In genomic region chr7:45103958-45104843, GRCh38 we compare ENCODE assay signal across 18 cellular contexts. TPM values are rescaled to one million over a fixed set of nuclear protein-coding genes. Genes with fewer than 3 reads are reported as not detected.
DNase-seq lines count a peak whose midpoint lies in the region; ATAC-seq and TF ChIP-seq lines count a peak whose summit lies in the region.
"Had no signal": no experiment of that assay in that cellular context is flagged by ENCODE, and none has a peak within 500 bp of the region (broad histone marks: within the 10 kb centered on the region; RNA-seq: fewer than 3 reads in every experiment).

No MANE protein-coding gene starts in this region.

- peaks cover 17 to 20% of the 10 kb centered on the region in 2 donors for H3K36me3 Mint-ChIP-seq in activated naive CD4-positive, alpha-beta T cell treated with anti-CD3 and anti-CD28 coated beads, Interleukin-2, amount 50 U/mL, for 72 hours

- H3K9me3 ChIP-seq in psoas muscle (no peaks in the 10 kb centered on the region), ascending aorta (no peaks in the 10 kb centered on the region)
- H3K9me3 ChIP-seq: BLaER1 treated with 17β-estradiol and CSF1 and Interleukin-3, amounts not matched to agents 10 nM and 100 nM; Peyer's patch had no signal

- DNase-seq in activated naive CD4-positive, alpha-beta T cell treated with anti-CD3 and anti-CD28 coated beads, Interleukin-2, amount 50 U/mL, for 72 hours (ENCODE audit: low spot score in 2 of 2): no peak
- no peak for DNase-seq in activated naive CD4-positive, alpha-beta T cell (lab: John Stamatoyannopoulos, UW)
- DNase-seq in D341Med (ENCODE audit: low spot score): peak; percentile 18
- DNase-seq in ecto neural progenitor cell (ENCODE audit: low spot score): peak; percentile 36
- DNase-seq in psoas muscle: peak in 1 of 2 donors; percentile 53
- no peak for DNase-seq in stimulated activated CD4-positive, alpha-beta T cell treated with anti-CD3 and anti-CD28 coated beads, Interleukin-12 subunit alpha, Interleukin-12 subunit beta, amount 100 ng/mL, for 4 hours
- DNase-seq in ascending aorta (ENCODE audit: low spot score in 2 of 2): no peak
- no peak for DNase-seq in DMS 273 (lab: John Stamatoyannopoulos, UW; ENCODE audit: unreplicated experiment)
- DNase-seq: CD8-positive, alpha-beta memory T cell; DMS79; HFFc6; KG1; NCI-H1105 treated with DMSO at 0.1 percent for 48 hours; NCI-H1694 had no signal

- ATAC-seq in activated naive CD4-positive, alpha-beta T cell treated with anti-CD3 and anti-CD28 coated beads, Interleukin-2, amount 50 U/mL, for 72 hours: peak; percentile 14 to 55
- ATAC-seq in psoas muscle: peak; percentile 61 to 78 (median 64)

- H3K27ac ChIP-seq in psoas muscle: peak overlapping the region; percentile 63
- H3K27ac ChIP-seq in ascending aorta: no peak overlapping the region
- H3K27ac ChIP-seq: BLaER1 treated with 17β-estradiol and CSF1 and Interleukin-3, amounts not matched to agents 10 nM and 100 nM; Peyer's patch had no signal

- no peaks in the 10 kb centered on the region for H3K27me3 ChIP-seq in psoas muscle (ENCODE audit: insufficient read depth in 3 of 3, low read length in 2 of 3)
- no peaks in the 10 kb centered on the region for H3K27me3 ChIP-seq in ascending aorta
- H3K27me3 ChIP-seq: BLaER1 treated with 17β-estradiol and CSF1 and Interleukin-3, amounts not matched to agents 10 nM and 100 nM; Peyer's patch had no signal

- no peaks in the 10 kb centered on the region for H3K9me3 Mint-ChIP-seq in activated naive CD4-positive, alpha-beta T cell treated with anti-CD3 and anti-CD28 coated beads, Interleukin-2, amount 50 U/mL, for 72 hours
- H3K9me3 Mint-ChIP-seq: CD8-positive, alpha-beta memory T cell; HFFc6 had no signal

- H3K36me3 ChIP-seq in psoas muscle (ENCODE audit: insufficient read depth in 1 of 2, low read depth in 1 of 2) (peaks cover 24 to 100% of the 10 kb centered on the region in 2 donors), ascending aorta (peaks cover 96 to 97% of the 10 kb centered on the region in 2 donors)

- H3K4me3 ChIP-seq in psoas muscle (no peak overlapping the region), ascending aorta (no peak overlapping the region)
- H3K4me3 ChIP-seq: BLaER1 treated with 17β-estradiol and CSF1 and Interleukin-3, amounts not matched to agents 10 nM and 100 nM; Peyer's patch had no signal

- H3K27ac Mint-ChIP-seq in activated naive CD4-positive, alpha-beta T cell treated with anti-CD3 and anti-CD28 coated beads, Interleukin-2, amount 50 U/mL, for 72 hours: no peak overlapping the region
- H3K27ac Mint-ChIP-seq: HFFc6 had no signal

- TF ChIP-seq CTCF in psoas muscle (IDR thresholded peaks at IDR 0.05): no peak
- TF ChIP-seq CTCF in ascending aorta (IDR thresholded peaks at IDR 0.05): no peak

- H3K4me1 ChIP-seq in psoas muscle (peaks cover 23% of the 10 kb centered on the region), ascending aorta (peaks cover 0 to 4% of the 10 kb centered on the region in 2 donors)

- WGBS in psoas muscle, 3 donors: 84 to 91% (median 89%) methylated on average over 17 of the region's 17 CpGs

- intact Hi-C loops in psoas muscle (cut with DNase I): no loop called here
- intact Hi-C loops in ascending aorta (cut with DNase I): no loop called here

RNA-seq across cellular contexts. Expression of gene TBRG4, which starts 7.3 kb away (rescaled TPM):
- 100 to 1,000 TPM; 138 to 184 TPM for total RNA-seq in activated naive CD4-positive, alpha-beta T cell treated with anti-CD3 and anti-CD28 coated beads, Interleukin-2, amount 50 U/mL, for 72 hours
- total RNA-seq in psoas muscle (100 to 1,000 TPM in 1 of 4 donors, 10 to 100 TPM in 3; 70.9 to 127 (median 84.1) TPM), ascending aorta (216 TPM)
- 100 to 1,000 TPM in 2 of 3 donors, 10 to 100 TPM in 1; 90.4 to 195 (median 130) TPM for polyA plus RNA-seq in psoas muscle

RNA-seq across cellular contexts. Expression of gene NACAD, which starts 15.4 kb away (rescaled TPM):
- total RNA-seq in activated naive CD4-positive, alpha-beta T cell treated with anti-CD3 and anti-CD28 coated beads, Interleukin-2, amount 50 U/mL, for 72 hours: under 1 TPM; 0.09 to 0.19 TPM
- total RNA-seq in psoas muscle (1 to 10 TPM; 1.1 to 1.4 (median 1.2) TPM), ascending aorta (7.1 TPM)
- under 1 TPM; 0.23 to 0.51 (median 0.33) TPM for polyA plus RNA-seq in psoas muscle
- total RNA-seq: NCI-H460 had no signal

RNA-seq across cellular contexts. Expression of gene RAMP3, which starts 53.4 kb away (rescaled TPM):
- total RNA-seq in activated naive CD4-positive, alpha-beta T cell treated with anti-CD3 and anti-CD28 coated beads, Interleukin-2, amount 50 U/mL, for 72 hours: under 1 TPM in 1 of 2 donors, not detected in 1; 0.50 TPM
- total RNA-seq in psoas muscle (10 to 100 TPM in 3 of 4 donors, 1 to 10 TPM in 1; 9.9 to 17.6 (median 14.5) TPM), ascending aorta (586 TPM)
- polyA plus RNA-seq in psoas muscle: 10 to 100 TPM; 14.0 to 18.0 (median 16.3) TPM
- total RNA-seq: A673; CD8-positive, alpha-beta memory T cell; HFFc6; NCI-H460 had no signal
- polyA plus RNA-seq: CD8-positive, alpha-beta memory T cell had no signal

Comparison
In these comparisons a context has a peak if more than half of its experiments do, and no peak if none do; other contexts are left out.
1. DNase-seq: peak in D341Med (single experiment) and ecto neural progenitor cell (single experiment); none in activated naive CD4-positive, alpha-beta T cell treated with anti-CD3 and anti-CD28 coated beads, Interleukin-2, amount 50 U/mL, for 72 hours (0 of 2), activated naive CD4-positive, alpha-beta T cell (0 of 4), stimulated activated CD4-positive, alpha-beta T cell treated with anti-CD3 and anti-CD28 coated beads, Interleukin-12 subunit alpha, Interleukin-12 subunit beta, amount 100 ng/mL, for 4 hours (single experiment), ascending aorta (0 of 2) and DMS 273 (single experiment).
2. RNA of gene RAMP3, which starts 53.4 kb away (total RNA-seq): 586 TPM in ascending aorta (single experiment); 9.9 to 17.6 TPM in psoas muscle and 0.50 TPM in activated naive CD4-positive, alpha-beta T cell treated with anti-CD3 and anti-CD28 coated beads, Interleukin-2, amount 50 U/mL, for 72 hours; every median in the first group is over 10 times any median in the second.